In the genomic region with DNA sequence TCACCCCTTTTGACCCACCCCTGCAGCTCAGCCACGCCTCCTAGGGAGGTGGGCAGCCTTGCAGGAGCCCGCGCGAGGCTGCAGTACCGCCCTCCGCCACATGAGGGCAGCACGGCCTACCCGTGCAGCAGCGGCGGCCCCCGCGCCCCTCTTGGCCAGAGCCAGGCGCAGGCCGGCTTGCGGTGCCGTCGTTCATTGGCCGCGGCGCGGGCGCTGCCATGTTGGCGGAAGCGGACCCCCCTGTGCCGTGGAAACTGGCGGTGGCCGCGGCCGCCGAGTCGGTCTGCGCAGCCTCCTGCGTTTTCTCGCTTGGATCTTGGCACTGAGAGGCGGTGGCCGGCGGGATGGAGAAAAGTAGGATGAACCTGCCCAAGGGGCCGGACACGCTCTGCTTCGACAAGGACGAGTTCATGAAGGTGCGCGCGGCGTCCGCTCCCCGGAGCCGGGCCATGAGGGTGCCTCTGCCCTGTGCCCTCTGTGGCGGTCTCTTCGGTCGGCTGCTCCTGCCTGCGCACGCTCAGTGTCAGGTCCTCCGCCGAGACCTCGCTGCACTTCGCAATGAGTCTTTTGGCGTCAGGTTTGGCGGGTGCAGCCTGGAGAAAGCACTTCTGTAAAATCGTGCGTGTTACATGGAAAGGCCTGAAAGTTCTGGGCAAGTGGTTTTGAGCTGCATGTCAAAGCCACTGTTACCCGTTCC, we compare ENCODE assay signal across 8 cellular contexts. TPM values are rescaled to one million over a fixed set of nuclear protein-coding genes. Genes with fewer than 3 reads are reported as not detected.
DNase-seq lines count a peak whose midpoint lies in the region; ATAC-seq and TF ChIP-seq lines count a peak whose summit lies in the region.

Gene COG2 (plus strand): TSS at position 219 of the 697 bp plus-strand sequence. CDS start 126 bp downstream, at position 345.

- peaks cover 5% of the 10 kb centered on the region; the same call in 1 of the 2 replicates for H3K27me3 ChIP-seq in GM23248 (replicated peaks; ENCODE audit: insufficient read depth)

- WGBS in GM23248 (ENCODE audit: low coverage in 1 of 2, low lambda C conversion rate in 2 of 2, missing lambda C conversion rate in 2 of 2), 2 experiments, result 1 to 2% methylated on average over 50 to 59 of the region's 62 CpGs

- H2AFZ ChIP-seq in GM23248, result peak within 1 kb of the TSS; percentile 82

- peak; percentile 63 for TF ChIP-seq CTCF in fibroblast of mammary gland (conservative IDR thresholded peaks at IDR 0.05; ENCODE audit: control insufficient read depth, insufficient read depth, low read depth, low read length)
- peak; percentile 100 for TF ChIP-seq CTCF in natural killer cell (IDR thresholded peaks at IDR 0.05)

- peaks cover 7% of the 10 kb centered on the region for H3F3A ChIP-seq in GM23248 (ENCODE audit: insufficient read depth)

- H3K4me2 ChIP-seq in GM23248 (ENCODE audit: unreplicated experiment), result peak within 1 kb of the TSS; percentile 91

- peak within 1 kb of the TSS; percentile 63 for H3K27ac ChIP-seq in GM23248

- peaks cover 10% of the 10 kb centered on the region for H3K4me1 ChIP-seq in GM23248 (ENCODE audit: insufficient read depth)

- peaks cover 44% of the 10 kb centered on the region for H3K79me2 ChIP-seq in GM23248 (ENCODE audit: insufficient read depth)

- H3K4me1 Mint-ChIP-seq in activated T-helper 17 cell treated with anti-CD3 and anti-CD28 coated beads, Interleukin-2, amount 50 U/mL, for 72 hours, result peaks cover 33% of the 10 kb centered on the region
- peaks cover 43 to 52% of the 10 kb centered on the region in 2 donors for H3K4me1 Mint-ChIP-seq in natural killer cell

- peak within 1 kb of the TSS; percentile 88 for H3K4me3 Mint-ChIP-seq in activated T-helper 17 cell treated with anti-CD3 and anti-CD28 coated beads, Interleukin-2, amount 50 U/mL, for 72 hours
- H3K4me3 Mint-ChIP-seq in natural killer cell, result peak within 1 kb of the TSS; percentile 98

- in situ Hi-C loops in GM23248 (cut with MboI), result no loop called here

- H3K9ac ChIP-seq in GM23248, result peak within 1 kb of the TSS; percentile 80

- no peaks in the 10 kb centered on the region for H3K36me3 ChIP-seq in GM23248 (ENCODE audit: low read depth)

- intact Hi-C loops in natural killer cell (cut with micrococcal nuclease), result loop anchor here (2.0 to 10.0 kb wide), 3 partner anchors 336 to 1018 kb away; partner anchors contain the start of genes ARV1, TAF5L, TTC13 and URB2

- DNase-seq in EL (peak; percentile 91), GM23248 (peak; percentile 98), Kasumi-1 (lab: John Stamatoyannopoulos, UW) (peak; percentile 90), RPMI8226 (peak; percentile 98), fibroblast of mammary gland (ENCODE audit: low read depth) (peak; percentile 87), natural killer cell (peak; percentile 99)
- peak; percentile 100 for DNase-seq in stimulated activated naive CD8-positive, alpha-beta T cell treated with anti-CD3 and anti-CD28 coated beads, Interleukin-15, Interleukin-2, amounts not matched to agents 100 U/mL and 50 U/mL, for 24 hours

- H3K9me3 ChIP-seq in GM23248 (ENCODE audit: low read depth), result no peaks in the 10 kb centered on the region

- peak within 1 kb of the TSS; percentile 83 for H3K4me3 ChIP-seq in GM23248
- peak within 1 kb of the TSS; percentile 64 for H3K4me3 ChIP-seq in fibroblast of mammary gland (ENCODE audit: control insufficient read depth, low read depth, low read length)

- H3K9me2 ChIP-seq in GM23248 (ENCODE audit: insufficient read depth), result no peaks in the 10 kb centered on the region

- ATAC-seq in activated T-helper 17 cell treated with anti-CD3 and anti-CD28 coated beads, Interleukin-2, amount 50 U/mL, for 72 hours (replicated peaks), result peak; percentile 92
- ATAC-seq in natural killer cell, result peak; percentile 91 to 99 (median 92)
- peak; percentile 94 for ATAC-seq in stimulated activated naive CD8-positive, alpha-beta T cell treated with anti-CD3 and anti-CD28 coated beads, Interleukin-15, Interleukin-2, amounts not matched to agents 100 U/mL and 50 U/mL, for 24 hours

- peaks cover 18% of the 10 kb centered on the region for H3K27me3 Mint-ChIP-seq in activated T-helper 17 cell treated with anti-CD3 and anti-CD28 coated beads, Interleukin-2, amount 50 U/mL, for 72 hours
- peaks cover 17 to 21% of the 10 kb centered on the region in 2 donors for H3K27me3 Mint-ChIP-seq in natural killer cell (ENCODE audit: low read depth in 2 of 2)

- peaks cover 14% of the 10 kb centered on the region for H3K36me3 Mint-ChIP-seq in activated T-helper 17 cell treated with anti-CD3 and anti-CD28 coated beads, Interleukin-2, amount 50 U/mL, for 72 hours (ENCODE audit: low read depth)
- no peaks in the 10 kb centered on the region for H3K36me3 Mint-ChIP-seq in natural killer cell

- peak within 1 kb of the TSS; percentile 86 for H3K27ac Mint-ChIP-seq in activated T-helper 17 cell treated with anti-CD3 and anti-CD28 coated beads, Interleukin-2, amount 50 U/mL, for 72 hours
- H3K27ac Mint-ChIP-seq in natural killer cell, result peak within 1 kb of the TSS; percentile 93 to 95

- no peaks in the 10 kb centered on the region for H4K20me1 ChIP-seq in GM23248 (ENCODE audit: insufficient read depth)

- H3K9me3 Mint-ChIP-seq in activated T-helper 17 cell treated with anti-CD3 and anti-CD28 coated beads, Interleukin-2, amount 50 U/mL, for 72 hours, result no peaks in the 10 kb centered on the region
- no peaks in the 10 kb centered on the region for H3K9me3 Mint-ChIP-seq in natural killer cell

RNA-seq across cellular contexts. Expression of gene COG2, which starts in this region (rescaled TPM):
- total RNA-seq in GM23248 (2014; rRNA removed; shearing (Covaris generic)), result 16.4 and 22.6 TPM in 2 replicates
- 12.2 and 14.6 TPM in 2 replicates for polyA plus RNA-seq in GM23248 (2016; fragmentation: Nextera tagmentation; extraction: Ambion mirVana)
- 10 to 100 TPM; 11.6 to 28.9 TPM for total RNA-seq in activated T-helper 17 cell treated with anti-CD3 and anti-CD28 coated beads, Interleukin-2, amount 50 U/mL, for 72 hours
- total RNA-seq in natural killer cell, result 10 to 100 TPM; 15.8 to 24.1 (median 17.5) TPM

Comparison
In these comparisons a context has a peak if more than half of its experiments do, and no peak if none do; other contexts are left out.
1. Peak in every context shown above with its lines: DNase-seq, ATAC-seq, H3K4me3 ChIP-seq and H3K27ac ChIP-seq.